Comparison of ENCODE assay signal across 8 cellular contexts in genomic region chr2:113757059-113757657, GRCh38. TPM values are rescaled to one million over a fixed set of nuclear protein-coding genes. Genes with fewer than 3 reads are reported as not detected.
DNase-seq lines count a peak whose midpoint lies in the region; ATAC-seq lines count a peak whose summit lies in the region.

No MANE protein-coding gene starts in this region.

- H3K27ac ChIP-seq in adipose tissue (ENCODE audit: low read depth, low read length) (peak overlapping the region; percentile 92), temporal lobe (ENCODE audit: low read depth, low read length) (peak overlapping the region; percentile 82)

- peak; percentile 6 for DNase-seq in stimulated activated CD4-positive, alpha-beta T cell treated with anti-CD3 and anti-CD28 coated beads, Interleukin-15, amount 100 ng/mL, for 24 hours
- DNase-seq in stimulated activated CD4-positive, alpha-beta T cell treated with anti-CD3 and anti-CD28 coated beads, Interleukin-4, amount 100 ng/mL, for 1 hour, result no peak
- DNase-seq in left lobe of liver (ENCODE audit: low spot score), result no peak
- DNase-seq in OCI-M2 (lab: John Stamatoyannopoulos, UW; ENCODE audit: unreplicated experiment), result no peak

- WGBS in adipose tissue, 3 donors, result 13 to 27% (median 27%) methylated on average over 17 of the region's 17 CpGs

- ATAC-seq in left lobe of liver (peak; percentile 9), GM18520 (IDR thresholded peaks at IDR 0.05; ENCODE audit: unreplicated experiment) (no peak), HG03469 (IDR thresholded peaks at IDR 0.05; ENCODE audit: unreplicated experiment) (no peak)

RNA-seq across cellular contexts. Expression of gene SLC35F5, which starts 0.7 kb away (rescaled TPM):
- 10 to 100 TPM; 14.1 to 18.0 (median 16.9) TPM for polyA plus RNA-seq in adipose tissue
- total RNA-seq in left lobe of liver (30.3 TPM), temporal lobe (100 TPM)
